15 cellular contexts compared by ENCODE assay signal in genomic region chr3:121818578-121818977, GRCh38. TPM values are rescaled to one million over a fixed set of nuclear protein-coding genes. Genes with fewer than 3 reads are reported as not detected.
DNase-seq lines count a peak whose midpoint lies in the region; ATAC-seq and TF ChIP-seq lines count a peak whose summit lies in the region.
"Had no signal": no experiment of that assay in that cellular context is flagged by ENCODE, and none has a peak within 500 bp of the region (broad histone marks: within the 10 kb centered on the region; RNA-seq: fewer than 3 reads in every experiment).

No MANE protein-coding gene starts in this region.

- H3K36me3 Mint-ChIP-seq in activated B cell treated with CpG ODN at 0.5 μM for 24 hours (ENCODE audit: low read depth) (peaks cover 86% of the 10 kb centered on the region), nephron progenitor cell (ENCODE audit: low read depth) (peaks cover 94% of the 10 kb centered on the region)

- CTCF ChIA-PET in activated B cell treated with CpG ODN at 0.5 μM for 24 hours (lab: Charles Lee), result no interaction called here

- peaks cover 23% of the 10 kb centered on the region for H3K9me3 Mint-ChIP-seq in activated B cell treated with CpG ODN at 0.5 μM for 24 hours
- peaks cover 60% of the 10 kb centered on the region for H3K9me3 Mint-ChIP-seq in nephron progenitor cell

- H3K9ac ChIP-seq in Loucy (ENCODE audit: low read depth, low read length, poor library complexity, severe bottlenecking), result no peak overlapping the region

- H3K4me3 Mint-ChIP-seq in activated B cell treated with CpG ODN at 0.5 μM for 24 hours (no peak overlapping the region), nephron progenitor cell (no peak overlapping the region)
- H3K4me3 Mint-ChIP-seq: CD4-positive, alpha-beta T cell; HFFc6 had no signal

- H3K4me3 ChIP-seq in DOHH2 (ENCODE audit: low read length) (no peak overlapping the region), Loucy (ENCODE audit: low read length, poor library complexity, severe bottlenecking) (no peak overlapping the region)

- H3K9me2 ChIP-seq in DOHH2 (replicated peaks; ENCODE audit: control insufficient read depth, low read length), result no peaks in the 10 kb centered on the region
- H3K9me2 ChIP-seq in Loucy (replicated peaks; ENCODE audit: low read depth, low read length), result no peaks in the 10 kb centered on the region

- H3K4me2 ChIP-seq in DOHH2 (ENCODE audit: low read length), result peak overlapping the region; percentile 21
- H3K4me2 ChIP-seq in Loucy (ENCODE audit: low read depth, low read length, poor library complexity, severe bottlenecking), result peak overlapping the region; percentile 59

- H3K27me3 Mint-ChIP-seq in activated B cell treated with CpG ODN at 0.5 μM for 24 hours (no peaks in the 10 kb centered on the region), nephron progenitor cell (ENCODE audit: low read depth, poor library complexity) (no peaks in the 10 kb centered on the region)
- H3K27me3 Mint-ChIP-seq: CD4-positive, alpha-beta T cell had no signal

- peak overlapping the region; percentile 56 for H3K27ac Mint-ChIP-seq in activated B cell treated with CpG ODN at 0.5 μM for 24 hours
- peak overlapping the region; percentile 31 for H3K27ac Mint-ChIP-seq in nephron progenitor cell
- H3K27ac Mint-ChIP-seq: CD4-positive, alpha-beta T cell; HFFc6 had no signal

- H3K4me1 Mint-ChIP-seq in activated B cell treated with CpG ODN at 0.5 μM for 24 hours, result peaks cover 65% of the 10 kb centered on the region
- H3K4me1 Mint-ChIP-seq in nephron progenitor cell, result no peaks in the 10 kb centered on the region

- POLR2A ChIA-PET in activated B cell treated with CpG ODN at 0.5 μM for 24 hours (lab: Charles Lee), result interaction anchor here (0.6 to 1.6 kb wide), 3 partner anchors 10 to 26 kb away, joined by 3 to 7 read pairs (median 5); no protein-coding TSS in a partner anchor

- H3K27ac ChIP-seq in DOHH2 (ENCODE audit: low read depth, low read length), result peak overlapping the region; percentile 38

- peaks cover 53% of the 10 kb centered on the region for H3K4me1 ChIP-seq in DOHH2 (ENCODE audit: control insufficient read depth, low read length)
- peaks cover 11% of the 10 kb centered on the region for H3K4me1 ChIP-seq in Loucy (ENCODE audit: insufficient read depth, low read length, poor library complexity, severe bottlenecking)

- no peaks in the 10 kb centered on the region for H3K27me3 ChIP-seq in DOHH2 (ENCODE audit: control insufficient read depth, low read length)
- H3K27me3 ChIP-seq in Loucy (ENCODE audit: insufficient read depth, low read length, poor library complexity, severe bottlenecking), result no peaks in the 10 kb centered on the region

- TF ChIP-seq CTCF in DOHH2 (IDR thresholded peaks at IDR 0.05; ENCODE audit: low read depth, low read length, poor library complexity, severe bottlenecking) (no peak), Loucy (conservative IDR thresholded peaks at IDR 0.05; ENCODE audit: low read length) (no peak), activated B cell treated with CpG ODN at 0.5 μM for 24 hours (IDR thresholded peaks at IDR 0.05) (no peak), nephron progenitor cell (IDR thresholded peaks at IDR 0.05) (no peak)

- H3K79me2 ChIP-seq in DOHH2 (ENCODE audit: control insufficient read depth, low read length) (peaks cover 95% of the 10 kb centered on the region), Loucy (ENCODE audit: insufficient read depth, low read length) (peaks cover 36% of the 10 kb centered on the region; the same call in 1 of the 2 replicates)

- H2AFZ ChIP-seq in Loucy (ENCODE audit: low read length), result no peak overlapping the region

- H3K36me3 ChIP-seq in DOHH2 (ENCODE audit: control insufficient read depth, low read length) (peaks cover 85% of the 10 kb centered on the region), Loucy (ENCODE audit: insufficient read depth, low read length) (peaks cover 46% of the 10 kb centered on the region; the same call in 1 of the 2 replicates)

- H3K9me3 ChIP-seq in DOHH2 (ENCODE audit: control insufficient read depth, insufficient read depth, low read length) (peaks cover 11% of the 10 kb centered on the region), Loucy (ENCODE audit: insufficient read depth, low read depth, low read length) (peaks cover 12% of the 10 kb centered on the region)

- DNase-seq in activated B cell treated with CpG ODN at 0.5 μM for 24 hours (no peak), nephron progenitor cell (no peak), SHP77 treated with DMSO at 0.1 percent for 48 hours (lab: John Stamatoyannopoulos, UW) (no peak), amygdala (lab: John Stamatoyannopoulos, UW) (no peak), globus pallidus (ENCODE audit: low spot score) (no peak), SW480 (ENCODE audit: low spot score) (no peak)
- DNase-seq: ACHN; C1 segment of cervical spinal cord; CD4-positive, alpha-beta T cell; DMS79; EL; HCEC 1CT; HFFc6 had no signal

- ATAC-seq in activated B cell treated with CpG ODN at 0.5 μM for 24 hours (ENCODE audit: low read depth), result no peak

- intact Hi-C loops in activated B cell treated with CpG ODN at 0.5 μM for 24 hours (cut with micrococcal nuclease), result loop anchor here (2.0 kb wide), 1 partner anchor 16 kb away; the partner anchor contains the start of genes EAF2 and IQCB1

- H4K20me1 ChIP-seq in DOHH2 (ENCODE audit: control insufficient read depth, insufficient read depth, low read depth, low read length) (no peaks in the 10 kb centered on the region), Loucy (ENCODE audit: insufficient read depth, low read length, poor library complexity, severe bottlenecking) (no peaks in the 10 kb centered on the region)

- H3F3A ChIP-seq in DOHH2 (ENCODE audit: control insufficient read depth, insufficient read depth) (peaks cover 16% of the 10 kb centered on the region), Loucy (ENCODE audit: low read depth) (no peaks in the 10 kb centered on the region)

RNA-seq across cellular contexts. Expression of gene IQCB1, which starts 16.3 kb away (rescaled TPM):
- total RNA-seq in activated B cell treated with CpG ODN at 0.5 μM for 24 hours, result 40.1 and 52.4 TPM in 2 replicates

RNA-seq across cellular contexts. Expression of gene EAF2, which starts 16.4 kb away (rescaled TPM):
- 43.3 and 47.7 TPM in 2 replicates for total RNA-seq in activated B cell treated with CpG ODN at 0.5 μM for 24 hours
